ENCODE assay signal across 19 cellular contexts in the genomic region with DNA sequence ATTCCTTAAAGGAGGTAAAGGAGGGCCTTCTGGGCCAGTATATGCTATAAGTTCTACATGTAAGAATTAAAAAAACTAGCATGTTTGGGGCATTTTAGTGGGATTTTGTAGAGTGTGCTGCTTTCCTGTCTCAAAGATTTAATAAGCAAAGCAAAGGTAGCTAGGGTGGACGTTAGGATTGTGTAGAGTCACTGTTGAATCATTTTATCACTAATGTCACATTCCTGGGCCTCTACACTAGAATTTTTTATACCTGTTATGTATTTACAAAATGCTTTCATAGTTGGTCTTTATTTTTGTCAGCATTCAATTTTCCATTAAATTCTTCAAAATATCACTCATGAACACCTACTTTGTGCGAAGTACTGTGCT.
A peak's percentile ranks its signal among the peaks of the same experiment; 100 is the strongest.
DNase-seq lines count a peak whose midpoint lies in the region; ATAC-seq, FAIRE-seq and TF ChIP-seq lines count a peak whose summit lies in the region.
"Had no signal": no experiment of that assay in that cellular context is flagged by ENCODE, and none has a peak within 500 bp of the region (broad histone marks: within the 10 kb centered on the region; RNA-seq: fewer than 3 reads in every experiment).

No MANE protein-coding gene starts in this region.

- H3K9me3 ChIP-seq in body of pancreas: no peaks in the 10 kb centered on the region
- no peaks in the 10 kb centered on the region for H3K9me3 ChIP-seq in pancreas
- H3K9me3 ChIP-seq in BE2C: no peaks in the 10 kb centered on the region; the same call in none of the 2 replicates
- H3K9me3 ChIP-seq: BLaER1 treated with 17β-estradiol and CSF1 and Interleukin-3, amounts not matched to agents 10 nM and 100 nM; MG63 had no signal

- WGBS in body of pancreas, 2 donors: 53% methylated on average over 2 of the region's 2 CpGs
- WGBS in pancreas, 2 donors: 54 to 57% methylated on average over 2 of the region's 2 CpGs

- H3K4me1 ChIP-seq in body of pancreas (peaks cover 26% of the 10 kb centered on the region), pancreas (peaks cover 4 to 18% (median 14%) of the 10 kb centered on the region in 3 donors), BE2C (no peaks in the 10 kb centered on the region)
- H3K4me1 ChIP-seq: BLaER1 treated with 17β-estradiol and CSF1 and Interleukin-3, amounts not matched to agents 10 nM and 100 nM had no signal

- TF ChIP-seq POLR2A in body of pancreas (IDR thresholded peaks at IDR 0.05): no peak

- H3K27me3 ChIP-seq in body of pancreas: no peaks in the 10 kb centered on the region
- no peaks in the 10 kb centered on the region for H3K27me3 ChIP-seq in pancreas
- no peaks in the 10 kb centered on the region for H3K27me3 ChIP-seq in BE2C
- H3K27me3 ChIP-seq: BLaER1 treated with 17β-estradiol and CSF1 and Interleukin-3, amounts not matched to agents 10 nM and 100 nM; MG63 had no signal

- FAIRE-seq in pancreas (lab: Jason Lieb, UNC): no peak
- FAIRE-seq: RCC 7860 had no signal

- H3K4me3 ChIP-seq in body of pancreas (no peak overlapping the region), pancreas (no peak overlapping the region), BE2C (ENCODE audit: low read depth, low read length) (no peak overlapping the region)
- H3K4me3 ChIP-seq: BLaER1 treated with 17β-estradiol and CSF1 and Interleukin-3, amounts not matched to agents 10 nM and 100 nM; MG63 had no signal

- H3K36me3 ChIP-seq in body of pancreas (replicated peaks in 1 of 2; ENCODE audit: insufficient read depth in 1 of 2, low read depth in 2 of 2) (no peaks in the 10 kb centered on the region), pancreas (no peaks in the 10 kb centered on the region), BE2C (no peaks in the 10 kb centered on the region)
- H3K36me3 ChIP-seq: BLaER1 treated with 17β-estradiol and CSF1 and Interleukin-3, amounts not matched to agents 10 nM and 100 nM; MG63 had no signal

- intact Hi-C loops in body of pancreas (cut with DNase I): no loop called here
- intact Hi-C loops in pancreas (cut with DNase I): no loop called here

- peak; percentile 11 for ATAC-seq in GM21619 (IDR thresholded peaks at IDR 0.05; ENCODE audit: unreplicated experiment)
- peak; percentile 3 for ATAC-seq in HG03175 (IDR thresholded peaks at IDR 0.05; ENCODE audit: unreplicated experiment)
- ATAC-seq in body of pancreas: peak; percentile 33
- peak in 3 of 4 donors; percentile 40 to 53 (median 41) for ATAC-seq in pancreas
- ATAC-seq in HG02678 (IDR thresholded peaks at IDR 0.05; ENCODE audit: unreplicated experiment): no peak

- DNase-seq in body of pancreas (no peak), pancreas (no peak), T1000 (lab: John Stamatoyannopoulos, UW) (no peak), putamen (ENCODE audit: low spot score) (no peak), BE2C (no peak)
- DNase-seq: GOT3, HFFc6, MG63, NCI-H1092 treated with DMSO at 0.1 percent for 48 hours, NCI-H187, NCI-H510A, SHP77, T-helper 2 cell had no signal

- no peak for TF ChIP-seq CTCF in body of pancreas (IDR thresholded peaks at IDR 0.05)
- TF ChIP-seq CTCF in pancreas (IDR thresholded peaks at IDR 0.05): no peak
- no peak for TF ChIP-seq CTCF in BE2C (IDR thresholded peaks at IDR 0.05; ENCODE audit: low read depth, low read length)

- H3K27ac ChIP-seq in body of pancreas: peak overlapping the region; percentile 32 to 64 (median 48)
- H3K27ac ChIP-seq in pancreas: peak overlapping the region in 3 of 4 donors; percentile 30 to 35 (median 32)
- H3K27ac ChIP-seq: BLaER1 treated with 17β-estradiol and CSF1 and Interleukin-3, amounts not matched to agents 10 nM and 100 nM; KMS-11 had no signal
